8 cellular contexts compared by ENCODE assay signal in genomic region chr7:82740246-82740848, GRCh38.
A peak's percentile ranks its signal among the peaks of the same experiment; 100 is the strongest.
DNase-seq lines count a peak whose midpoint lies in the region; ATAC-seq, FAIRE-seq and TF ChIP-seq lines count a peak whose summit lies in the region.

No MANE protein-coding gene starts in this region.

- no peak overlapping the region for H3K27ac ChIP-seq in kidney (ENCODE audit: low read depth in 2 of 2, low read length in 2 of 2)

- ATAC-seq in GM18505 (IDR thresholded peaks at IDR 0.05; ENCODE audit: unreplicated experiment) (peak; percentile 60), WTC11 (peak; percentile 31; the same call in 1 of the 2 replicates), GM21367 (IDR thresholded peaks at IDR 0.05; ENCODE audit: unreplicated experiment) (no peak)
- ATAC-seq in activated T-helper 17 cell treated with anti-CD3 and anti-CD28 coated beads, Interleukin-2, amount 50 U/mL, for 72 hours (replicated peaks) = no peak

- H3K27me3 Mint-ChIP-seq in WTC11 (ENCODE audit: low read depth) = peaks cover 4% of the 10 kb centered on the region; the same call in 1 of the 2 replicates
- H3K27me3 Mint-ChIP-seq in activated T-helper 17 cell treated with anti-CD3 and anti-CD28 coated beads, Interleukin-2, amount 50 U/mL, for 72 hours = no peaks in the 10 kb centered on the region

- no peaks in the 10 kb centered on the region for H3K36me3 ChIP-seq in kidney (ENCODE audit: control insufficient read depth in 1 of 2, insufficient read depth in 2 of 2, low read length in 2 of 2)

- no peak for FAIRE-seq in kidney (lab: Jason Lieb, UNC)

- H3K4me1 Mint-ChIP-seq in WTC11 = peaks cover 33% of the 10 kb centered on the region
- H3K4me1 Mint-ChIP-seq in activated T-helper 17 cell treated with anti-CD3 and anti-CD28 coated beads, Interleukin-2, amount 50 U/mL, for 72 hours = no peaks in the 10 kb centered on the region

- DNase-seq in AG20443 (ENCODE audit: low spot score) (peak; percentile 43), NCI-H2081 (lab: John Stamatoyannopoulos, UW) (peak; percentile 74 to 80), WTC11 (ENCODE audit: low spot score) (peak; percentile 71), kidney (no peak), hippocampal formation (lab: John Stamatoyannopoulos, UW) (no peak)

- no peaks in the 10 kb centered on the region for H3K4me1 ChIP-seq in kidney (ENCODE audit: control insufficient read depth in 1 of 2, insufficient read depth in 1 of 2, low read depth in 1 of 2, low read length in 2 of 2)

- no peak for TF ChIP-seq POLR2A in GM18505 (IDR thresholded peaks at IDR 0.05; ENCODE audit: borderline replicate concordance, extremely low read depth, insufficient read depth, insufficient read length)

- H3K4me3 Mint-ChIP-seq in WTC11 = no peak overlapping the region
- no peak overlapping the region for H3K4me3 Mint-ChIP-seq in activated T-helper 17 cell treated with anti-CD3 and anti-CD28 coated beads, Interleukin-2, amount 50 U/mL, for 72 hours

- intact Hi-C loops in kidney (cut with DNase I) = no loop called here

- H3K27ac Mint-ChIP-seq in WTC11 = no peak overlapping the region
- no peak overlapping the region for H3K27ac Mint-ChIP-seq in activated T-helper 17 cell treated with anti-CD3 and anti-CD28 coated beads, Interleukin-2, amount 50 U/mL, for 72 hours

- CTCF ChIA-PET in WTC11 (lab: Charles Lee) = interaction anchor here (0.7 kb wide), 1 partner anchor 134 kb away, joined by 3 read pairs; no protein-coding TSS in a partner anchor

- H3K36me3 Mint-ChIP-seq in WTC11 = peaks cover 1% of the 10 kb centered on the region; the same call in 1 of the 2 replicates
- no peaks in the 10 kb centered on the region for H3K36me3 Mint-ChIP-seq in activated T-helper 17 cell treated with anti-CD3 and anti-CD28 coated beads, Interleukin-2, amount 50 U/mL, for 72 hours (ENCODE audit: low read depth)

- POLR2A ChIA-PET in WTC11 (lab: Charles Lee) = no interaction called here

- TF ChIP-seq CTCF in WTC11 (IDR thresholded peaks at IDR 0.05) (peak; percentile 76), kidney (IDR thresholded peaks at IDR 0.05; ENCODE audit: borderline replicate concordance, extremely low read depth, insufficient read depth) (peak; percentile 37)

- H3K9ac ChIP-seq in kidney (ENCODE audit: low read length in 2 of 2) = no peak overlapping the region

- no peak overlapping the region for H3K4me3 ChIP-seq in kidney (ENCODE audit: low read length in 2 of 2)

- peaks cover 9% of the 10 kb centered on the region for H3K9me3 Mint-ChIP-seq in WTC11
- H3K9me3 Mint-ChIP-seq in activated T-helper 17 cell treated with anti-CD3 and anti-CD28 coated beads, Interleukin-2, amount 50 U/mL, for 72 hours = peaks cover 11% of the 10 kb centered on the region

- no peaks in the 10 kb centered on the region for H3K9me3 ChIP-seq in kidney (ENCODE audit: control insufficient read depth in 1 of 2, low read length in 2 of 2)

TF ChIP-seq in WTC11, 78 proteins besides CTCF, POLR2A, EP300 and RAD21:
- TF ChIP-seq PRRX2 (CRISPR knock-in tag; IDR thresholded peaks at IDR 0.05) = no peak

Comparison
In these comparisons a context has a peak if more than half of its experiments do, and no peak if none do; other contexts are left out.
1. DNase-seq: peak in AG20443 (single experiment), NCI-H2081 (2 of 2) and WTC11 (single experiment); none in kidney (single experiment) and hippocampal formation (0 of 2).
2. ATAC-seq: peak in GM18505 (single experiment) and WTC11 (single experiment); none in activated T-helper 17 cell treated with anti-CD3 and anti-CD28 coated beads, Interleukin-2, amount 50 U/mL, for 72 hours (single experiment) and GM21367 (single experiment).